Comparison of ENCODE assay signal across 7 cellular contexts in the genomic region with DNA sequence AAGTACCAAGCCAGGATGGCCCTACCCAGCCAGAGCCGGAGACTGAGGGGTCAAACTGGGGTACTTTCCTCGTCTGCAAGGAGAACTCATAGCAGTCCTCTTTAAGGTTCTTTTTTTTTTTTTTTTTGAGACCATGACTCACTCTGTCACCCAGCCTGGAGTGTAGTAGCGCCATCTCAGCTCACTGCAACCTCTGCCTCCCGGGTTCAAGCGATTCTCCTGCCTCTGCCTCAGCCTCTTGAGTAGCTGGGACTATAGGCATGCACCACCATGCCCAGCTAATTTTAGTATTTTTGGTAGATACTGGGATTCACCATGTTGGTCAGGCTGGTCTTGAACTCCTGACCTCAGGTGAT. TPM values are rescaled to one million over a fixed set of nuclear protein-coding genes. Genes with fewer than 3 reads are reported as not detected.
A peak's percentile ranks its signal among the peaks of the same experiment; 100 is the strongest.
DNase-seq lines count a peak whose midpoint lies in the region; ATAC-seq and TF ChIP-seq lines count a peak whose summit lies in the region.
"Not testable (repeated sequence)": the region's sequence is repeated elsewhere in the genome, so short reads cannot be mapped to it uniquely, and the experiment has no call there.

No MANE protein-coding gene starts in this region.

- not testable (repeated sequence) for H3K36me3 Mint-ChIP-seq in activated naive CD8-positive, alpha-beta T cell treated with anti-CD3 and anti-CD28 coated beads, Interleukin-2, amount 10 ng/mL, durations not matched to agents 7 days and 5 days

- not testable (repeated sequence) for H3K27me3 Mint-ChIP-seq in activated naive CD8-positive, alpha-beta T cell treated with anti-CD3 and anti-CD28 coated beads, Interleukin-2, amount 10 ng/mL, durations not matched to agents 7 days and 5 days

- DNase-seq in Daoy (ENCODE audit: low read depth): peak; percentile 48
- not testable (repeated sequence) for DNase-seq in NB4 (ENCODE audit: low read depth); activated naive CD8-positive, alpha-beta T cell treated with anti-CD3 and anti-CD28 coated beads, Interleukin-2, amount 10 ng/mL, durations not matched to agents 7 days and 5 days; epithelial cell of prostate (ENCODE audit: low read depth, low spot score)

- not testable (repeated sequence) for H3K9me3 ChIP-seq in mucosa of stomach (ENCODE audit: control insufficient read depth, low read length); skeletal muscle satellite cell (replicated peaks; ENCODE audit: low read length)

- not testable (repeated sequence) for H3K9me3 Mint-ChIP-seq in activated naive CD8-positive, alpha-beta T cell treated with anti-CD3 and anti-CD28 coated beads, Interleukin-2, amount 10 ng/mL, durations not matched to agents 7 days and 5 days

- H3K4me3 ChIP-seq in NB4 (ENCODE audit: low read depth, low read length) (peak overlapping the region; percentile 72), mucosa of stomach (ENCODE audit: low read length) (peak overlapping the region; percentile 75), skeletal muscle satellite cell (ENCODE audit: low read length) (peak overlapping the region; percentile 74)

- TF ChIP-seq CTCF in NB4 (IDR thresholded peaks at IDR 0.05; ENCODE audit: low read depth, low read length); VCaP (conservative IDR thresholded peaks at IDR 0.05): not testable (repeated sequence)

- H3K27me3 ChIP-seq in mucosa of stomach (ENCODE audit: control insufficient read depth, insufficient read depth, low read length); skeletal muscle satellite cell (ENCODE audit: control insufficient read depth, insufficient read depth, low read length): not testable (repeated sequence)

- peak overlapping the region; percentile 92 for H3K4me3 Mint-ChIP-seq in activated naive CD8-positive, alpha-beta T cell treated with anti-CD3 and anti-CD28 coated beads, Interleukin-2, amount 10 ng/mL, durations not matched to agents 7 days and 5 days

- not testable (repeated sequence) for H3K36me3 ChIP-seq in mucosa of stomach (ENCODE audit: control insufficient read depth, insufficient read depth, low read length); skeletal muscle satellite cell (ENCODE audit: insufficient read depth, low read length)

- H3K4me1 Mint-ChIP-seq in activated naive CD8-positive, alpha-beta T cell treated with anti-CD3 and anti-CD28 coated beads, Interleukin-2, amount 10 ng/mL, durations not matched to agents 7 days and 5 days: peaks cover 23% of the 10 kb centered on the region

- TF ChIP-seq POLR2A in NB4 (IDR thresholded peaks at IDR 0.05; ENCODE audit: extremely low read depth, insufficient read length): not testable (repeated sequence)

- H3K9ac ChIP-seq in mucosa of stomach (ENCODE audit: low read length): peak overlapping the region; percentile 75
- H3K9ac ChIP-seq in skeletal muscle satellite cell (ENCODE audit: low read depth, low read length): not testable (repeated sequence)

- H3K27ac ChIP-seq in VCaP (peak overlapping the region; percentile 80), epithelial cell of prostate (peak overlapping the region; percentile 99)

- not testable (repeated sequence) for ATAC-seq in activated naive CD8-positive, alpha-beta T cell treated with anti-CD3 and anti-CD28 coated beads, Interleukin-2, amount 10 ng/mL, durations not matched to agents 7 days and 5 days (ENCODE audit: low read depth)

- H3K4me1 ChIP-seq in mucosa of stomach (ENCODE audit: control insufficient read depth, insufficient read depth, low read length) (peaks cover 42% of the 10 kb centered on the region), skeletal muscle satellite cell (ENCODE audit: control insufficient read depth, insufficient read depth, low read length) (peaks cover 17% of the 10 kb centered on the region)

- POLR2A ChIA-PET in activated naive CD8-positive, alpha-beta T cell treated with anti-CD3 and anti-CD28 coated beads, Interleukin-2, amount 10 ng/mL, durations not matched to agents 7 days and 5 days (lab: Charles Lee): interaction anchor here (0.7 kb wide), 1 partner anchor 45 kb away, joined by 3 read pairs; no protein-coding TSS in a partner anchor

- H3K27ac Mint-ChIP-seq in activated naive CD8-positive, alpha-beta T cell treated with anti-CD3 and anti-CD28 coated beads, Interleukin-2, amount 10 ng/mL, durations not matched to agents 7 days and 5 days: peak overlapping the region; percentile 89

- peak overlapping the region; percentile 91 for H3K4me2 ChIP-seq in skeletal muscle satellite cell (ENCODE audit: low read length)

RNA-seq across cellular contexts. Expression of a gene that starts 16.5 kb away (rescaled TPM):
- 25.0 and 28.0 TPM in 2 replicates for total RNA-seq in Daoy (2014; rRNA removed; shearing (Covaris generic))
- total RNA-seq in activated naive CD8-positive, alpha-beta T cell treated with anti-CD3 and anti-CD28 coated beads, Interleukin-2, amount 10 ng/mL, durations not matched to agents 7 days and 5 days: 1 to 10 TPM; 8.8 to 9.4 TPM
- total RNA-seq in skeletal muscle satellite cell (2012; rRNA removed): 7.9 and 9.1 TPM in 2 replicates
